In genomic region chr12:32248594-32249140, GRCh38 we compare ENCODE assay signal across 1 cellular context.
TF ChIP-seq lines count a peak whose summit lies in the region.

No MANE protein-coding gene starts in this region.

TF ChIP-seq in H1, 55 proteins besides CTCF, POLR2A, EP300 and RAD21 (continued from another document):
- no peak for TF ChIP-seq ATF2 (IDR thresholded peaks at IDR 0.05; ENCODE audit: low read length)
- TF ChIP-seq, protein P1, sequence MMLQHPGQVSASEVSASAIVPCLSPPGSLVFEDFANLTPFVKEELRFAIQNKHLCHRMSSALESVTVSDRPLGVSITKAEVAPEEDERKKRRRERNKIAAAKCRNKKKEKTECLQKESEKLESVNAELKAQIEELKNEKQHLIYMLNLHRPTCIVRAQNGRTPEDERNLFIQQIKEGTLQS (IDR thresholded peaks at IDR 0.05; ENCODE audit: insufficient read depth, low read depth, low read length), result no peak
- no peak for TF ChIP-seq HDAC6 (IDR thresholded peaks at IDR 0.05; ENCODE audit: low read depth, low read length)
- no peak for TF ChIP-seq EZH2 (IDR thresholded peaks at IDR 0.05; ENCODE audit: low read depth, low read length, severe bottlenecking)
- no peak for TF ChIP-seq TAF7 (optimal IDR thresholded peaks at IDR 0.05; ENCODE audit: borderline replicate concordance, low read depth, low read length)
- TF ChIP-seq CREB1 (IDR thresholded peaks at IDR 0.05), result no peak
- no peak for TF ChIP-seq CTBP2 (IDR thresholded peaks at IDR 0.05; ENCODE audit: borderline replicate concordance, insufficient read depth, insufficient read length, low read length)
- TF ChIP-seq KDM5A (IDR thresholded peaks at IDR 0.05; ENCODE audit: low read length), result no peak
- TF ChIP-seq MAFK (IDR thresholded peaks at IDR 0.05; ENCODE audit: low read depth, low read length), result no peak
TF ChIP-seq in H1: peak in this region for 0.
